ENCODE assay signal across 1 cellular context in the genomic region with DNA sequence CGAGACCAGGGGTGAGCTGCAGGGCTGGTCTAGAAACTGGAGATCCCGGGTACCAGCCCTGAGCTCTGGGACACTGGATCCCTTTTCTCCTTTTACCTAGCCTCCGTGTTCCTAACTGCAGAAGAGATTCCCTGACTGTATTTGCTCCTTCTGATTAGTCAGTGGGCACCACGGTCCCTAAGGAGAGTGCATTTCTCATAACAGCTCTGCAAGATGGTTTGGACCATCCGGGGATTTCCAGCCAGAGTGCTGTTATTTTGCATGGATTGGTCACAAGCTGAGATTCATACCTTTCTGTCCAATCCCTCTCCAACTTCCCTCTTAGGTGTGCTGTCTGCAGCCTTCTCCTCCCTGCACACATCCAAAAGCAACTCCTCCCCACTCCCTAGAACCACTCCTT.
TF ChIP-seq lines count a peak whose summit lies in the region.

No MANE protein-coding gene starts in this region.

TF ChIP-seq in IMR-90, 13 proteins besides CTCF, POLR2A, EP300 and RAD21 (continued from another document):
- no peak for TF ChIP-seq BHLHE40 (IDR thresholded peaks at IDR 0.05; ENCODE audit: low read depth, low read length)
- no peak for TF ChIP-seq CHD1 (IDR thresholded peaks at IDR 0.05; ENCODE audit: low read depth, low read length)
- TF ChIP-seq MAFK (IDR thresholded peaks at IDR 0.05; ENCODE audit: low read depth, low read length) = no peak
- no peak for TF ChIP-seq RFX5 (IDR thresholded peaks at IDR 0.05; ENCODE audit: low read depth, low read length)
- no peak for TF ChIP-seq RCOR1 (IDR thresholded peaks at IDR 0.05; ENCODE audit: insufficient replicate concordance, low read length)
- TF ChIP-seq FOS (IDR thresholded peaks at IDR 0.05; ENCODE audit: low read depth, low read length) = no peak
- TF ChIP-seq, protein P1, sequence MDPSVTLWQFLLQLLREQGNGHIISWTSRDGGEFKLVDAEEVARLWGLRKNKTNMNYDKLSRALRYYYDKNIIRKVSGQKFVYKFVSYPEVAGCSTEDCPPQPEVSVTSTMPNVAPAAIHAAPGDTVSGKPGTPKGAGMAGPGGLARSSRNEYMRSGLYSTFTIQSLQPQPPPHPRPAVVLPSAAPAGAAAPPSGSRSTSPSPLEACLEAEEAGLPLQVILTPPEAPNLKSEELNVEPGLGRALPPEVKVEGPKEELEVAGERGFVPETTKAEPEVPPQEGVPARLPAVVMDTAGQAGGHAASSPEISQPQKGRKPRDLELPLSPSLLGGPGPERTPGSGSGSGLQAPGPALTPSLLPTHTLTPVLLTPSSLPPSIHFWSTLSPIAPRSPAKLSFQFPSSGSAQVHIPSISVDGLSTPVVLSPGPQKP (IDR thresholded peaks at IDR 0.05; ENCODE audit: borderline replicate concordance, low read depth, low read length) = no peak
- no peak for TF ChIP-seq NFE2L2 (IDR thresholded peaks at IDR 0.05; ENCODE audit: low read depth, low read length)
TF ChIP-seq in IMR-90: peak in this region for 0.
